Comparison of ENCODE assay signal across 1 cellular context in the genomic region with DNA sequence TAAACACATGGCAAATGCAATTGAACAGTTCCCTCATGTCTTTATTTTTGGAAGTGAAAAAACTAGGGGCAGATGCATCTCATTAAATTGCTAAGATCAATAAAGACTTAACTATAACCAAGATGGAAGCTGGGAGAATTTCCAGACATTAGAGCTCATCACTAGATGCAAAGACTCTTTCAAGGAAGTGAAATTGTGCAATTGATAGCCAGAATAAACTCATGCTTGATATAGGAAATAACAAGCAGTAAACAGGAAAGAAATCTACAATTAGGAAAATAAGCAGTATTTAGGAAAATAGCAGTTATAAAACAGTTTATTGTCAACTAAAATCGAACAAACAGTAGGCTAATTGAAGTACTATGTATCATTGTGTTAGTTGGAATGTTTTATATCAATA.
TF ChIP-seq lines count a peak whose summit lies in the region.

No MANE protein-coding gene starts in this region.

TF ChIP-seq in GM23338, 12 proteins besides CTCF, POLR2A, EP300 and RAD21:
- TF ChIP-seq, protein P1, sequence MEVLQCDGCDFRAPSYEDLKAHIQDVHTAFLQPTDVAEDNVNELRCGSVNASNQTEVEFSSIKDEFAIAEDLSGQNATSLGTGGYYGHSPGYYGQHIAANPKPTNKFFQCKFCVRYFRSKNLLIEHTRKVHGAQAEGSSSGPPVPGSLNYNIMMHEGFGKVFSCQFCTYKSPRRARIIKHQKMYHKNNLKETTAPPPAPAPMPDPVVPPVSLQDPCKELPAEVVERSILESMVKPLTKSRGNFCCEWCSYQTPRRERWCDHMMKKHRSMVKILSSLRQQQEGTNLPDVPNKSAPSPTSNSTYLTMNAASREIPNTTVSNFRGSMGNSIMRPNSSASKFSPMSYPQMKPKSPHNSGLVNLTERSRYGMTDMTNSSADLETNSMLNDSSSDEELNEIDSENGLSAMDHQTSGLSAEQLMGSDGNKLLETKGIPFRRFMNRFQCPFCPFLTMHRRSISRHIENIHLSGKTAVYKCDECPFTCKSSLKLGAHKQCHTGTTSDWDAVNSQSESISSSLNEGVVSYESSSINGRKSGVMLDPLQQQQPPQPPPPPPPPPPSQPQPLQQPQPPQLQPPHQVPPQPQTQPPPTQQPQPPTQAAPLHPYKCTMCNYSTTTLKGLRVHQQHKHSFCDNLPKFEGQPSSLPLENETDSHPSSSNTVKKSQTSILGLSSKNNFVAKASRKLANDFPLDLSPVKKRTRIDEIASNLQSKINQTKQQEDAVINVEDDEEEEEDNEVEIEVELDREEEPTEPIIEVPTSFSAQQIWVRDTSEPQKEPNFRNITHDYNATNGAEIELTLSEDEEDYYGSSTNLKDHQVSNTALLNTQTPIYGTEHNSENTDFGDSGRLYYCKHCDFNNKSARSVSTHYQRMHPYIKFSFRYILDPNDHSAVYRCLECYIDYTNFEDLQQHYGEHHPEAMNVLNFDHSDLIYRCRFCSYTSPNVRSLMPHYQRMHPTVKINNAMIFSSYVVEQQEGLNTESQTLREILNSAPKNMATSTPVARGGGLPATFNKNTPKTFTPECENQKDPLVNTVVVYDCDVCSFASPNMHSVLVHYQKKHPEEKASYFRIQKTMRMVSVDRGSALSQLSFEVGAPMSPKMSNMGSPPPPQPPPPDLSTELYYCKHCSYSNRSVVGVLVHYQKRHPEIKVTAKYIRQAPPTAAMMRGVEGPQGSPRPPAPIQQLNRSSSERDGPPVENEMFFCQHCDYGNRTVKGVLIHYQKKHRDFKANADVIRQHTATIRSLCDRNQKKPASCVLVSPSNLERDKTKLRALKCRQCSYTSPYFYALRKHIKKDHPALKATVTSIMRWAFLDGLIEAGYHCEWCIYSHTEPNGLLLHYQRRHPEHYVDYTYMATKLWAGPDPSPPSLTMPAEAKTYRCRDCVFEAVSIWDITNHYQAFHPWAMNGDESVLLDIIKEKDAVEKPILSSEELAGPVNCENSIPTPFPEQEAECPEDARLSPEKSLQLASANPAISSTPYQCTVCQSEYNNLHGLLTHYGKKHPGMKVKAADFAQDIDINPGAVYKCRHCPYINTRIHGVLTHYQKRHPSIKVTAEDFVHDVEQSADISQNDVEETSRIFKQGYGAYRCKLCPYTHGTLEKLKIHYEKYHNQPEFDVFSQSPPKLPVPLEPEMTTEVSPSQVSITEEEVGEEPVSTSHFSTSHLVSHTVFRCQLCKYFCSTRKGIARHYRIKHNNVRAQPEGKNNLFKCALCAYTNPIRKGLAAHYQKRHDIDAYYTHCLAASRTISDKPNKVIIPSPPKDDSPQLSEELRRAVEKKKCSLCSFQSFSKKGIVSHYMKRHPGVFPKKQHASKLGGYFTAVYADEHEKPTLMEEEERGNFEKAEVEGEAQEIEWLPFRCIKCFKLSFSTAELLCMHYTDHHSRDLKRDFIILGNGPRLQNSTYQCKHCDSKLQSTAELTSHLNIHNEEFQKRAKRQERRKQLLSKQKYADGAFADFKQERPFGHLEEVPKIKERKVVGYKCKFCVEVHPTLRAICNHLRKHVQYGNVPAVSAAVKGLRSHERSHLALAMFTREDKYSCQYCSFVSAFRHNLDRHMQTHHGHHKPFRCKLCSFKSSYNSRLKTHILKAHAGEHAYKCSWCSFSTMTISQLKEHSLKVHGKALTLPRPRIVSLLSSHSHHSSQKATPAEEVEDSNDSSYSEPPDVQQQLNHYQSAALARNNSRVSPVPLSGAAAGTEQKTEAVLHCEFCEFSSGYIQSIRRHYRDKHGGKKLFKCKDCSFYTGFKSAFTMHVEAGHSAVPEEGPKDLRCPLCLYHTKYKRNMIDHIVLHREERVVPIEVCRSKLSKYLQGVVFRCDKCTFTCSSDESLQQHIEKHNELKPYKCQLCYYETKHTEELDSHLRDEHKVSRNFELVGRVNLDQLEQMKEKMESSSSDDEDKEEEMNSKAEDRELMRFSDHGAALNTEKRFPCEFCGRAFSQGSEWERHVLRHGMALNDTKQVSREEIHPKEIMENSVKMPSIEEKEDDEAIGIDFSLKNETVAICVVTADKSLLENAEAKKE (CRISPR knock-in tag; IDR thresholded peaks at IDR 0.05): no peak
- TF ChIP-seq, protein P2, sequence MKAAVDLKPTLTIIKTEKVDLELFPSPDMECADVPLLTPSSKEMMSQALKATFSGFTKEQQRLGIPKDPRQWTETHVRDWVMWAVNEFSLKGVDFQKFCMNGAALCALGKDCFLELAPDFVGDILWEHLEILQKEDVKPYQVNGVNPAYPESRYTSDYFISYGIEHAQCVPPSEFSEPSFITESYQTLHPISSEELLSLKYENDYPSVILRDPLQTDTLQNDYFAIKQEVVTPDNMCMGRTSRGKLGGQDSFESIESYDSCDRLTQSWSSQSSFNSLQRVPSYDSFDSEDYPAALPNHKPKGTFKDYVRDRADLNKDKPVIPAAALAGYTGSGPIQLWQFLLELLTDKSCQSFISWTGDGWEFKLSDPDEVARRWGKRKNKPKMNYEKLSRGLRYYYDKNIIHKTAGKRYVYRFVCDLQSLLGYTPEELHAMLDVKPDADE (IDR thresholded peaks at IDR 0.05): no peak
- TF ChIP-seq NANOG (IDR thresholded peaks at IDR 0.05; ENCODE audit: borderline replicate concordance) (no peak), ZNF114 (CRISPR knock-in tag; IDR thresholded peaks at IDR 0.05) (no peak), JUNB (IDR thresholded peaks at IDR 0.05; ENCODE audit: unreplicated experiment) (no peak), POLR2AphosphoS5 (IDR thresholded peaks at IDR 0.05; ENCODE audit: low read depth) (no peak), STAT1 (IDR thresholded peaks at IDR 0.05; ENCODE audit: unreplicated experiment) (no peak), ZNF331 (CRISPR knock-in tag; IDR thresholded peaks at IDR 0.05; ENCODE audit: low read depth) (no peak), CREB1 (CRISPR knock-in tag; IDR thresholded peaks at IDR 0.05; ENCODE audit: low read depth) (no peak), EZH2 (IDR thresholded peaks at IDR 0.05; ENCODE audit: low read depth, unreplicated experiment) (no peak), EZH2phosphoT487 (IDR thresholded peaks at IDR 0.05; ENCODE audit: unreplicated experiment) (no peak)
- TF ChIP-seq, protein P3, sequence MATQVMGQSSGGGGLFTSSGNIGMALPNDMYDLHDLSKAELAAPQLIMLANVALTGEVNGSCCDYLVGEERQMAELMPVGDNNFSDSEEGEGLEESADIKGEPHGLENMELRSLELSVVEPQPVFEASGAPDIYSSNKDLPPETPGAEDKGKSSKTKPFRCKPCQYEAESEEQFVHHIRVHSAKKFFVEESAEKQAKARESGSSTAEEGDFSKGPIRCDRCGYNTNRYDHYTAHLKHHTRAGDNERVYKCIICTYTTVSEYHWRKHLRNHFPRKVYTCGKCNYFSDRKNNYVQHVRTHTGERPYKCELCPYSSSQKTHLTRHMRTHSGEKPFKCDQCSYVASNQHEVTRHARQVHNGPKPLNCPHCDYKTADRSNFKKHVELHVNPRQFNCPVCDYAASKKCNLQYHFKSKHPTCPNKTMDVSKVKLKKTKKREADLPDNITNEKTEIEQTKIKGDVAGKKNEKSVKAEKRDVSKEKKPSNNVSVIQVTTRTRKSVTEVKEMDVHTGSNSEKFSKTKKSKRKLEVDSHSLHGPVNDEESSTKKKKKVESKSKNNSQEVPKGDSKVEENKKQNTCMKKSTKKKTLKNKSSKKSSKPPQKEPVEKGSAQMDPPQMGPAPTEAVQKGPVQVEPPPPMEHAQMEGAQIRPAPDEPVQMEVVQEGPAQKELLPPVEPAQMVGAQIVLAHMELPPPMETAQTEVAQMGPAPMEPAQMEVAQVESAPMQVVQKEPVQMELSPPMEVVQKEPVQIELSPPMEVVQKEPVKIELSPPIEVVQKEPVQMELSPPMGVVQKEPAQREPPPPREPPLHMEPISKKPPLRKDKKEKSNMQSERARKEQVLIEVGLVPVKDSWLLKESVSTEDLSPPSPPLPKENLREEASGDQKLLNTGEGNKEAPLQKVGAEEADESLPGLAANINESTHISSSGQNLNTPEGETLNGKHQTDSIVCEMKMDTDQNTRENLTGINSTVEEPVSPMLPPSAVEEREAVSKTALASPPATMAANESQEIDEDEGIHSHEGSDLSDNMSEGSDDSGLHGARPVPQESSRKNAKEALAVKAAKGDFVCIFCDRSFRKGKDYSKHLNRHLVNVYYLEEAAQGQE (IDR thresholded peaks at IDR 0.05; ENCODE audit: unreplicated experiment): no peak
